ENCODE assay signal across 1 cellular context in genomic region chr17:51121620-51122472, GRCh38.
A peak's percentile ranks its signal among the peaks of the same experiment; 100 is the strongest.
TF ChIP-seq lines count a peak whose summit lies in the region.

No MANE protein-coding gene starts in this region.

TF ChIP-seq in K562, 482 proteins besides CTCF, POLR2A, EP300 and RAD21 (continued from another document):
- TF ChIP-seq ZBTB40 (IDR thresholded peaks at IDR 0.05) = 0 out of 2 replicates have a peak, but pooled peaks have one; percentile 54
- TF ChIP-seq ZBTB40 (CRISPR knock-in tag; IDR thresholded peaks at IDR 0.05) = no peak
- TF ChIP-seq SAFB (IDR thresholded peaks at IDR 0.05; ENCODE audit: borderline replicate concordance, low read depth, low read length) = no peak
- no peak for TF ChIP-seq ASH1L (IDR thresholded peaks at IDR 0.05; ENCODE audit: borderline replicate concordance, low read depth, partially characterized antibody)
- no peak for TF ChIP-seq HMG20A (CRISPR knock-in tag; conservative IDR thresholded peaks at IDR 0.05)
- no peak for TF ChIP-seq ZSCAN32 (CRISPR knock-in tag; IDR thresholded peaks at IDR 0.05)
- TF ChIP-seq, protein P1, sequence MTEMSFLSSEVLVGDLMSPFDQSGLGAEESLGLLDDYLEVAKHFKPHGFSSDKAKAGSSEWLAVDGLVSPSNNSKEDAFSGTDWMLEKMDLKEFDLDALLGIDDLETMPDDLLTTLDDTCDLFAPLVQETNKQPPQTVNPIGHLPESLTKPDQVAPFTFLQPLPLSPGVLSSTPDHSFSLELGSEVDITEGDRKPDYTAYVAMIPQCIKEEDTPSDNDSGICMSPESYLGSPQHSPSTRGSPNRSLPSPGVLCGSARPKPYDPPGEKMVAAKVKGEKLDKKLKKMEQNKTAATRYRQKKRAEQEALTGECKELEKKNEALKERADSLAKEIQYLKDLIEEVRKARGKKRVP (CRISPR knock-in tag; IDR thresholded peaks at IDR 0.05) = peak; percentile 2; the same call in 1 of the 2 replicates
- no peak for TF ChIP-seq HLTF (IDR thresholded peaks at IDR 0.05)
- TF ChIP-seq KLF1 (tag; IDR thresholded peaks at IDR 0.05) = peak; percentile 67; the same call in 1 of the 2 replicates
- TF ChIP-seq, protein P2, sequence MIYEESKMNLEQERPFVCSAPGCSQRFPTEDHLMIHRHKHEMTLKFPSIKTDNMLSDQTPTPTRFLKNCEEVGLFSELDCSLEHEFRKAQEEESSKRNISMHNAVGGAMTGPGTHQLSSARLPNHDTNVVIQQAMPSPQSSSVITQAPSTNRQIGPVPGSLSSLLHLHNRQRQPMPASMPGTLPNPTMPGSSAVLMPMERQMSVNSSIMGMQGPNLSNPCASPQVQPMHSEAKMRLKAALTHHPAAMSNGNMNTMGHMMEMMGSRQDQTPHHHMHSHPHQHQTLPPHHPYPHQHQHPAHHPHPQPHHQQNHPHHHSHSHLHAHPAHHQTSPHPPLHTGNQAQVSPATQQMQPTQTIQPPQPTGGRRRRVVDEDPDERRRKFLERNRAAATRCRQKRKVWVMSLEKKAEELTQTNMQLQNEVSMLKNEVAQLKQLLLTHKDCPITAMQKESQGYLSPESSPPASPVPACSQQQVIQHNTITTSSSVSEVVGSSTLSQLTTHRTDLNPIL (CRISPR knock-in tag; IDR thresholded peaks at IDR 0.05) = no peak
